8 cellular contexts compared by ENCODE assay signal in the genomic region with DNA sequence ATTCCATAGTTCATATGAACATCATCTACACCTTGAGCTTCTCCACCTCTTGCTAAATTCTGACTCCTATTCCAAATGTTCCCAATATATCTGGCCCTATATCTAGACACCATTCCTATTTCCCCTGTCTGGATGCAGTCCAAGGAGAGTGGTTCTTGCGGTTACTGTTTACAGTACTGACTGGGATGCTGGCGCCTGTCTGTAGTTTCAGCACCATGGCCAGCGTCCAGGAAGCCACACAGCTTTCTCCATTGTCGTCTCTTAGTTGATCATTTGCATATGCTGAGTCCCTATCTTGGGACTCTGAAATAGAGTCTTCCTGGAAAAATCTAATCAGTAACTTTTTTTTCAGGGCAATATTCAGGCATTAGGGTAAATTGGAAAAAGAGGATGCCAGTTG. TPM values are rescaled to one million over a fixed set of nuclear protein-coding genes. Genes with fewer than 3 reads are reported as not detected.
DNase-seq lines count a peak whose midpoint lies in the region; ATAC-seq and TF ChIP-seq lines count a peak whose summit lies in the region.

No MANE protein-coding gene starts in this region.

- TF ChIP-seq RAD21 in liver (IDR thresholded peaks at IDR 0.05): no peak

- H3K9ac ChIP-seq in liver (ENCODE audit: low read depth in 1 of 2, low read length in 2 of 2): no peak overlapping the region

- H3K4me3 ChIP-seq in AG10803 (ENCODE audit: low read length) (no peak overlapping the region), astrocyte of the cerebellum (ENCODE audit: low read depth, low read length) (no peak overlapping the region), liver (ENCODE audit: low read depth in 1 of 3, low read length in 3 of 3) (no peak overlapping the region), thyroid gland (replicated peaks in 1 of 3) (no peak overlapping the region)

- H3K36me3 ChIP-seq in liver (ENCODE audit: control insufficient read depth in 4 of 4, insufficient read depth in 3 of 4, low read depth in 1 of 4, low read length in 3 of 4) (no peaks in the 10 kb centered on the region), thyroid gland (no peaks in the 10 kb centered on the region)

- in situ Hi-C loops in SK-MEL-5 (cut with HindIII; ENCODE audit: low pct_unique_long_range_greater_than_20kb, low sequenced_read_pairs): no loop called here
- in situ Hi-C loops in astrocyte of the cerebellum (cut with HindIII; ENCODE audit: low sequenced_read_pairs): no loop called here

- H3K4me1 ChIP-seq in liver (ENCODE audit: control insufficient read depth in 4 of 4, insufficient read depth in 4 of 4, low read length in 3 of 4) (no peaks in the 10 kb centered on the region), thyroid gland (no peaks in the 10 kb centered on the region)

- TF ChIP-seq POLR2A in thyroid gland (IDR thresholded peaks at IDR 0.05): no peak

- TF ChIP-seq CTCF in AG10803 (conservative IDR thresholded peaks at IDR 0.05; ENCODE audit: low read length): no peak
- TF ChIP-seq CTCF in astrocyte of the cerebellum (IDR thresholded peaks at IDR 0.05; ENCODE audit: low read depth, low read length, missing control alignments): no peak
- no peak for TF ChIP-seq CTCF in liver (IDR thresholded peaks at IDR 0.05; ENCODE audit: low read depth, low read length, missing input control)
- TF ChIP-seq CTCF in thyroid gland (IDR thresholded peaks at IDR 0.05): no peak

- H3K27ac ChIP-seq in liver (ENCODE audit: low read depth in 1 of 2, low read length in 2 of 2): no peak overlapping the region
- H3K27ac ChIP-seq in thyroid gland: no peak overlapping the region

- 3% methylated on average over 4 of the region's 4 CpGs for WGBS in liver
- WGBS in thyroid gland, 2 donors: 3% methylated on average over 4 of the region's 4 CpGs

- ATAC-seq in GM21528 (IDR thresholded peaks at IDR 0.05; ENCODE audit: low FRiP score, unreplicated experiment) (no peak), HG02798 (IDR thresholded peaks at IDR 0.05; ENCODE audit: poor library complexity, unreplicated experiment) (no peak)

- intact Hi-C loops in thyroid gland (cut with DNase I): no loop called here

- H3K9me3 ChIP-seq in liver (ENCODE audit: control insufficient read depth in 4 of 4, low read length in 3 of 4): no peaks in the 10 kb centered on the region
- H3K9me3 ChIP-seq in thyroid gland: no peaks in the 10 kb centered on the region

- peaks cover 0 to 3% (median 0%) of the 10 kb centered on the region in 4 donors for H3K27me3 ChIP-seq in liver (ENCODE audit: control insufficient read depth in 4 of 4, insufficient read depth in 4 of 4, low read length in 3 of 4)
- no peaks in the 10 kb centered on the region for H3K27me3 ChIP-seq in thyroid gland

- peak; percentile 1 for DNase-seq in AG10803 (ENCODE audit: low read depth)
- peak; percentile 79 for DNase-seq in HK-2 (ENCODE audit: unreplicated experiment)
- peak; percentile 19 for DNase-seq in SK-MEL-5 (ENCODE audit: low read depth, low spot score)
- peak; percentile 9 for DNase-seq in astrocyte of the cerebellum (ENCODE audit: low read depth)
- DNase-seq in thyroid gland: peak; percentile 29 to 50

TF ChIP-seq in liver, 16 proteins besides CTCF, POLR2A, EP300 and RAD21:
- TF ChIP-seq TAF1 (conservative IDR thresholded peaks at IDR 0.05) (no peak), REST (IDR thresholded peaks at IDR 0.05) (peak; percentile 99), RXRA (IDR thresholded peaks at IDR 0.05) (no peak), NR2F2 (IDR thresholded peaks at IDR 0.05) (no peak), EGR1 (IDR thresholded peaks at IDR 0.05; ENCODE audit: low read depth in 2 of 2) (no peak), FOXA2 (IDR thresholded peaks at IDR 0.05) (no peak), JUND (IDR thresholded peaks at IDR 0.05) (no peak), HNF4A (conservative IDR thresholded peaks at IDR 0.05) (no peak), HNF4G (IDR thresholded peaks at IDR 0.05) (no peak)

RNA-seq across cellular contexts. Expression of gene LAIR2, which starts 14.9 kb away (rescaled TPM):
- total RNA-seq in SK-MEL-5 (2014; rRNA removed; shearing (Covaris generic)): not detected in 2 replicates
- not detected in 2 replicates for polyA plus RNA-seq in SK-MEL-5 (2015; cell fraction: cytosol; rRNA removed)
- not detected in 2 replicates for polyA plus RNA-seq in SK-MEL-5 (2015; cell fraction: nucleus; rRNA removed)
- total RNA-seq in liver: under 1 TPM in 1 of 2 donors, not detected in 1; 0.19 TPM
- polyA plus RNA-seq in liver: under 1 TPM in 1 of 2 donors, not detected in 1; 0.24 TPM
- total RNA-seq in thyroid gland: not detected

RNA-seq across cellular contexts. Expression of gene CDC42EP5, which starts 44.4 kb away (rescaled TPM):
- total RNA-seq in SK-MEL-5 (2014; rRNA removed; shearing (Covaris generic)): 0.26 and 0.43 TPM in 2 replicates
- polyA plus RNA-seq in SK-MEL-5 (2015; cell fraction: cytosol; rRNA removed): 0.12 and 0.87 TPM in 2 replicates
- 2.2 TPM in 1 of 2 replicates, not detected in the other for polyA plus RNA-seq in SK-MEL-5 (2015; cell fraction: nucleus; rRNA removed)
- under 1 TPM; 0.28 to 0.84 TPM for total RNA-seq in liver
- polyA plus RNA-seq in liver: 1 to 10 TPM in 1 of 2 donors, not detected in 1; 2.2 TPM
- total RNA-seq in thyroid gland: 10 to 100 TPM in 2 of 4 donors, 1 to 10 TPM in 2; 1.8 to 18.7 (median 12.1) TPM

RNA-seq across cellular contexts. Expression of gene LENG9, which starts 53.9 kb away (rescaled TPM):
- total RNA-seq in SK-MEL-5 (2014; rRNA removed; shearing (Covaris generic)): 6.1 and 7.2 TPM in 2 replicates
- 7.9 and 9.2 TPM in 2 replicates for polyA plus RNA-seq in SK-MEL-5 (2015; cell fraction: cytosol; rRNA removed)
- 1.5 and 3.3 TPM in 2 replicates for polyA plus RNA-seq in SK-MEL-5 (2015; cell fraction: nucleus; rRNA removed)
- 1 to 10 TPM; 1.3 to 6.9 TPM for total RNA-seq in liver
- 1 to 10 TPM in 1 of 2 donors, under 1 TPM in 1; 0.19 to 2.6 TPM for polyA plus RNA-seq in liver
- 1 to 10 TPM; 1.3 to 4.6 (median 3.2) TPM for total RNA-seq in thyroid gland

RNA-seq across cellular contexts. Expression of gene LILRA2, which starts 56.1 kb away (rescaled TPM):
- total RNA-seq in SK-MEL-5 (2014; rRNA removed; shearing (Covaris generic)): not detected in 2 replicates
- not detected in 2 replicates for polyA plus RNA-seq in SK-MEL-5 (2015; cell fraction: cytosol; rRNA removed)
- not detected in 2 replicates for polyA plus RNA-seq in SK-MEL-5 (2015; cell fraction: nucleus; rRNA removed)
- total RNA-seq in liver (1 to 10 TPM; 3.1 to 8.2 TPM), thyroid gland (1 to 10 TPM in 2 of 4 donors, under 1 TPM in 2; 0.24 to 1.4 (median 0.83) TPM)
- 1 to 10 TPM; 1.3 to 5.2 TPM for polyA plus RNA-seq in liver

Comparison
In these comparisons a context has a peak if more than half of its experiments do, and no peak if none do; other contexts are left out.
1. DNase-seq: peak in every context shown above with its lines; median percentile 79 in HK-2; 40 in thyroid gland; 19 in SK-MEL-5; 9 in astrocyte of the cerebellum; 1 in AG10803.